In the genomic region with DNA sequence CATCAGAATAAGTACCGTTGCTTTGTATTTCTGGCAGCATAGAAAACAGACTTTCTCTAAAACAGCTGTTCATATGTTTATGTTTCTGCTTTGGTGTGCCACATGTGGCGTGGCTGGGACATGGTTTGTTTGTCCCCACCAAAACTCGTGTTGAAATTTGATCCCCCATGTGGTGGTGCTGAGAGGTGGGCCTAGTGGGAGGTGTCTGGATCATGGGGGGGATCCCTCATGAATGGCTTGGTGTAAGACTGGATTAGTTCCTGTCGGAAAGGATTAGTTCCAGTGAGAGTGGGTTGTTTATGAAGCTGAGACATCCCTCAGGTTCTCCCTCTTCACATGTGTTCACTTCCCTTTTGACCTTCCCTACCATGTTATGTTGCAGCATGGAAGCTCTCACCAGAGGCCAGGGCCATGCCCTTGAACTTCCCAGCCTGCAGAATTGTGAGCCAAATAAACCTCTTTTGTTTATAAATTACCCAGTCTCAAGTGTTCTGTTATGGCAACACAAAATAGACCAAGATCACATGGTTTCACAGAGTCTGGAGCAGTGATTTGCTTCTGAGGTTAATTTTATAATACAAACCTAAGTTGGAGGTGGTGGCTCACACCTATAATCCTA, we compare ENCODE assay signal across 1 cellular context.
TF ChIP-seq lines count a peak whose summit lies in the region.

No MANE protein-coding gene starts in this region.

TF ChIP-seq in K562, 482 proteins besides CTCF, POLR2A, EP300 and RAD21:
- peak; percentile 97 for TF ChIP-seq ZNF766 (CRISPR knock-in tag; conservative IDR thresholded peaks at IDR 0.05)
- peak in 1 of 2 experiments; percentile 13; a peak in 1 of 3 replicates for TF ChIP-seq CBX3 (IDR thresholded peaks at IDR 0.05; ENCODE audit: borderline replicate concordance in 1 of 2, low read length in 2 of 2)
- TF ChIP-seq CBX8 (IDR thresholded peaks at IDR 0.05; ENCODE audit: borderline replicate concordance, extremely low read depth, low read depth, low read length, poor library complexity, severe bottlenecking): no peak
